In the genomic region with DNA sequence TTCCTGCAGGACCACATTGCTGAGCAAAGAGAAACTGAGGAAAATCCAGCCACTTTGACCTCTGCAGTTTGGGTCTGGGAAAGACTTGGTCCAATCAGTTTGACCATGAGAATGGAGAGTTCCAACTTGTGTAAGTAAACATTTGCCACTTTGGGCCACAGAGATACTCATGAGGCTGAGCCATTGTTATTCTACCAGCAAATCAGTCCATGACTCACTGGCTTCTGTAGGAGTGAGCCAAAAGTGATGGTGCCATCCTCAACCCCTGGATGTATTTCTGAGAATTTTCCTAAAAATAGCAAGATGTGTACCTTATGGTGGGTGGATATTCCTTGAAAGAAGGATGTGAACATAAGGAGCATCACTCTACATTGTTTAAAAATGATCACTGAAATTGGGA, we compare ENCODE assay signal across 21 cellular contexts.
DNase-seq lines count a peak whose midpoint lies in the region; TF ChIP-seq lines count a peak whose summit lies in the region.
"Had no signal": no experiment of that assay in that cellular context is flagged by ENCODE, and none has a peak within 500 bp of the region (broad histone marks: within the 10 kb centered on the region; RNA-seq: fewer than 3 reads in every experiment).

No MANE protein-coding gene starts in this region.

- no peak for DNase-seq in activated CD4-positive, alpha-beta T cell treated with anti-CD3 and anti-CD28 coated beads, Interleukin-2, amount 10 ng/mL, durations not matched to agents 24 days and 14 days
- DNase-seq in activated CD4-positive, alpha-beta T cell treated with anti-CD3 and anti-CD28 coated beads for 48 hours, result no peak
- DNase-seq in Daoy (ENCODE audit: low read depth) (peak; percentile 81), iris pigment epithelial cell (ENCODE audit: low read depth) (peak; percentile 19), NCI-H2107 treated with DMSO at 0.1 percent for 48 hours (lab: John Stamatoyannopoulos, UW; ENCODE audit: unreplicated experiment) (no peak), sigmoid colon (no peak)
- DNase-seq in CD4-positive, alpha-beta memory T cell, result no peak
- DNase-seq: 8988T; activated CD4-positive, CD25-positive, alpha-beta regulatory T cell; activated naive CD4-positive, alpha-beta T cell; AML-193; Caco-2; EL; Karpas-422; kidney glomerular epithelial cell; mesenchymal stem cell; NCI-H187 treated with DMSO at 0.1 percent for 48 hours; stimulated activated naive CD4-positive, alpha-beta T cell; T1000 had no signal

- peak overlapping the region; percentile 52 for H3K4me3 Mint-ChIP-seq in activated CD4-positive, alpha-beta T cell treated with anti-CD3 and anti-CD28 coated beads, Interleukin-2, amount 10 ng/mL, durations not matched to agents 24 days and 14 days
- H3K4me3 Mint-ChIP-seq in activated naive CD8-positive, alpha-beta T cell, result peak overlapping the region; percentile 65
- peak overlapping the region in 1 of 8 donors; percentile 39 for H3K4me3 Mint-ChIP-seq in CD4-positive, alpha-beta memory T cell

- CTCF ChIA-PET in CD4-positive, alpha-beta memory T cell (lab: Charles Lee; ENCODE audit: partially characterized antibody), result interaction anchor here (1.0 to 1.6 kb wide), 2 partner anchors 17 to 48 kb away, joined by 3 to 6 read pairs; no protein-coding TSS in a partner anchor

- no peaks in the 10 kb centered on the region for H3K36me3 ChIP-seq in CD4-positive, alpha-beta memory T cell (ENCODE audit: insufficient read depth, low read length)
- no peaks in the 10 kb centered on the region for H3K36me3 ChIP-seq in sigmoid colon

- peaks cover 22% of the 10 kb centered on the region for H3K4me1 Mint-ChIP-seq in activated CD4-positive, alpha-beta T cell treated with anti-CD3 and anti-CD28 coated beads, Interleukin-2, amount 10 ng/mL, durations not matched to agents 24 days and 14 days
- peaks cover 28% of the 10 kb centered on the region for H3K4me1 Mint-ChIP-seq in activated naive CD8-positive, alpha-beta T cell (ENCODE audit: low read depth)
- peaks cover 7 to 40% (median 17%) of the 10 kb centered on the region in 4 donors for H3K4me1 Mint-ChIP-seq in CD4-positive, alpha-beta memory T cell

- POLR2A ChIA-PET in CD4-positive, alpha-beta memory T cell (lab: Charles Lee; ENCODE audit: partially characterized antibody), result interaction anchor here (1.2 kb wide), 2 partner anchors 13 to 689 kb away, joined by 3 read pairs; no protein-coding TSS in a partner anchor

- intact Hi-C loops in activated CD4-positive, alpha-beta T cell treated with anti-CD3 and anti-CD28 coated beads, Interleukin-2, amount 10 ng/mL, durations not matched to agents 24 days and 14 days (cut with micrococcal nuclease), result loop anchor here (5.0 kb wide), 1 partner anchor 691 kb away; no protein-coding TSS in a partner anchor
- intact Hi-C loops in CD4-positive, alpha-beta memory T cell (cut with micrococcal nuclease), result loop anchor here (5.0 kb wide), 1 partner anchor 636 kb away; no protein-coding TSS in a partner anchor
- intact Hi-C loops in sigmoid colon (cut with DNase I), result no loop called here

- TF ChIP-seq CTCF in sigmoid colon (IDR thresholded peaks at IDR 0.05), result no peak

- no peak overlapping the region for H3K27ac ChIP-seq in CD4-positive, alpha-beta memory T cell (ENCODE audit: low read depth, low read length)
- H3K27ac ChIP-seq in sigmoid colon, result no peak overlapping the region

- peaks cover 17% of the 10 kb centered on the region for H3K4me1 ChIP-seq in CD4-positive, alpha-beta memory T cell (ENCODE audit: insufficient read depth, low read length)
- H3K4me1 ChIP-seq in sigmoid colon, result peaks cover 0 to 5% (median 0%) of the 10 kb centered on the region in 4 donors
- H3K4me1 ChIP-seq: Caco-2 had no signal

- H3K36me3 Mint-ChIP-seq in activated CD4-positive, alpha-beta T cell treated with anti-CD3 and anti-CD28 coated beads, Interleukin-2, amount 10 ng/mL, durations not matched to agents 24 days and 14 days (ENCODE audit: low read depth), result no peaks in the 10 kb centered on the region
- no peaks in the 10 kb centered on the region for H3K36me3 Mint-ChIP-seq in activated naive CD8-positive, alpha-beta T cell
- H3K36me3 Mint-ChIP-seq in CD4-positive, alpha-beta memory T cell, result no peaks in the 10 kb centered on the region

- peaks cover 2% of the 10 kb centered on the region for H3K27me3 Mint-ChIP-seq in activated CD4-positive, alpha-beta T cell treated with anti-CD3 and anti-CD28 coated beads, Interleukin-2, amount 10 ng/mL, durations not matched to agents 24 days and 14 days
- no peaks in the 10 kb centered on the region for H3K27me3 Mint-ChIP-seq in activated naive CD8-positive, alpha-beta T cell
- H3K27me3 Mint-ChIP-seq in CD4-positive, alpha-beta memory T cell, result peaks cover 0 to 1% of the 10 kb centered on the region in 2 donors

- no peaks in the 10 kb centered on the region for H3K9me3 Mint-ChIP-seq in activated CD4-positive, alpha-beta T cell treated with anti-CD3 and anti-CD28 coated beads, Interleukin-2, amount 10 ng/mL, durations not matched to agents 24 days and 14 days
- no peaks in the 10 kb centered on the region for H3K9me3 Mint-ChIP-seq in activated naive CD8-positive, alpha-beta T cell (ENCODE audit: low read depth)
- H3K9me3 Mint-ChIP-seq in CD4-positive, alpha-beta memory T cell, result peaks cover 0 to 3% (median 0%) of the 10 kb centered on the region in 8 donors

- TF ChIP-seq EP300 in sigmoid colon (IDR thresholded peaks at IDR 0.05), result no peak

- H3K4me3 ChIP-seq in CD4-positive, alpha-beta memory T cell (ENCODE audit: low read length in 2 of 2), result no peak overlapping the region
- H3K4me3 ChIP-seq in sigmoid colon, result no peak overlapping the region
- H3K4me3 ChIP-seq: smooth muscle cell had no signal

- no peaks in the 10 kb centered on the region for H3K27me3 ChIP-seq in CD4-positive, alpha-beta memory T cell (ENCODE audit: insufficient read depth, low read length)
- H3K27me3 ChIP-seq in sigmoid colon, result no peaks in the 10 kb centered on the region

- H3K27ac Mint-ChIP-seq in activated CD4-positive, alpha-beta T cell treated with anti-CD3 and anti-CD28 coated beads, Interleukin-2, amount 10 ng/mL, durations not matched to agents 24 days and 14 days, result peak overlapping the region; percentile 62
- peak overlapping the region; percentile 83 for H3K27ac Mint-ChIP-seq in activated naive CD8-positive, alpha-beta T cell
- peak overlapping the region in 3 of 7 donors; percentile 4 to 55 (median 42) for H3K27ac Mint-ChIP-seq in CD4-positive, alpha-beta memory T cell

- no peak for TF ChIP-seq POLR2A in sigmoid colon (IDR thresholded peaks at IDR 0.05)

- no peaks in the 10 kb centered on the region for H3K9me3 ChIP-seq in CD4-positive, alpha-beta memory T cell (ENCODE audit: control insufficient read depth in 1 of 2, low read length in 2 of 2)
- peaks cover 0 to 3% (median 0%) of the 10 kb centered on the region in 4 donors for H3K9me3 ChIP-seq in sigmoid colon
- H3K9me3 ChIP-seq: Caco-2 had no signal

Comparison
In these comparisons a context has a peak if more than half of its experiments do, and no peak if none do; other contexts are left out.
1. DNase-seq: peak in Daoy (single experiment) and iris pigment epithelial cell (single experiment); none in activated CD4-positive, alpha-beta T cell treated with anti-CD3 and anti-CD28 coated beads, Interleukin-2, amount 10 ng/mL, durations not matched to agents 24 days and 14 days (single experiment), activated CD4-positive, alpha-beta T cell treated with anti-CD3 and anti-CD28 coated beads for 48 hours (single experiment), CD4-positive, alpha-beta memory T cell (0 of 5), NCI-H2107 treated with DMSO at 0.1 percent for 48 hours (single experiment) and sigmoid colon (single experiment).